Comparison of ENCODE assay signal across 12 cellular contexts in genomic region chr6:159043236-159043635, GRCh38. TPM values are rescaled to one million over a fixed set of nuclear protein-coding genes. Genes with fewer than 3 reads are reported as not detected.
DNase-seq lines count a peak whose midpoint lies in the region; ATAC-seq lines count a peak whose summit lies in the region.
"Had no signal": no experiment of that assay in that cellular context is flagged by ENCODE, and none has a peak within 500 bp of the region (broad histone marks: within the 10 kb centered on the region; RNA-seq: fewer than 3 reads in every experiment).

No MANE protein-coding gene starts in this region.

- peaks cover 28% of the 10 kb centered on the region for H3K36me3 ChIP-seq in Karpas-422 (ENCODE audit: insufficient read depth, low read length)
- H3K36me3 ChIP-seq: thyroid gland had no signal

- H3K27ac ChIP-seq in Karpas-422 (ENCODE audit: low read length), result peak overlapping the region; percentile 40
- H3K27ac ChIP-seq: thyroid gland had no signal

- no peaks in the 10 kb centered on the region for H3K79me2 ChIP-seq in Karpas-422 (ENCODE audit: low read length)

- H3K9me3 Mint-ChIP-seq in activated naive CD8-positive, alpha-beta T cell (ENCODE audit: low read depth), result no peaks in the 10 kb centered on the region
- H3K9me3 Mint-ChIP-seq in naive thymus-derived CD8-positive, alpha-beta T cell, result no peaks in the 10 kb centered on the region

- H3K4me2 ChIP-seq in Karpas-422 (ENCODE audit: low read depth, low read length, poor library complexity, severe bottlenecking), result peak overlapping the region; percentile 91

- H3K9ac ChIP-seq in Karpas-422 (ENCODE audit: low read length), result peak overlapping the region; percentile 71

- H3K4me1 ChIP-seq in Karpas-422 (ENCODE audit: low read length), result peaks cover 71% of the 10 kb centered on the region

- no peaks in the 10 kb centered on the region for H3K9me3 ChIP-seq in Karpas-422 (ENCODE audit: low read length)
- H3K9me3 ChIP-seq: thyroid gland had no signal

- peak overlapping the region; percentile 76 for H3K4me3 ChIP-seq in Karpas-422 (ENCODE audit: low read length)
- H3K4me3 ChIP-seq: thyroid gland had no signal

- H3K4me3 Mint-ChIP-seq in activated naive CD8-positive, alpha-beta T cell, result peak overlapping the region; percentile 97
- H3K4me3 Mint-ChIP-seq in naive thymus-derived CD8-positive, alpha-beta T cell, result peak overlapping the region; percentile 92 to 100 (median 98)

- H2AFZ ChIP-seq in Karpas-422 (ENCODE audit: low read length), result no peak overlapping the region

- peak overlapping the region; percentile 98 for H3K27ac Mint-ChIP-seq in activated naive CD8-positive, alpha-beta T cell
- peak overlapping the region; percentile 90 to 100 (median 98) for H3K27ac Mint-ChIP-seq in naive thymus-derived CD8-positive, alpha-beta T cell

- H3K36me3 Mint-ChIP-seq in activated naive CD8-positive, alpha-beta T cell, result peaks cover 48% of the 10 kb centered on the region
- H3K36me3 Mint-ChIP-seq in naive thymus-derived CD8-positive, alpha-beta T cell, result peaks cover 17 to 61% (median 54%) of the 10 kb centered on the region in 3 donors

- DNase-seq in NCI-H187 treated with DMSO at 0.1 percent for 48 hours (lab: John Stamatoyannopoulos, UW) (peak; percentile 1), NCI-H187 (lab: John Stamatoyannopoulos, UW) (no peak), Karpas-422 (no peak), DMS114 treated with DMSO at 0.1 percent for 48 hours (lab: John Stamatoyannopoulos, UW; ENCODE audit: unreplicated experiment) (no peak), NCI-H2081 (lab: John Stamatoyannopoulos, UW) (no peak)
- DNase-seq in naive thymus-derived CD8-positive, alpha-beta T cell, result peak in 7 of 10 donors; percentile 33 to 79 (median 65)
- DNase-seq: NCI-H2081 treated with DMSO at 0.1 percent for 48 hours had no signal

- peaks cover 52% of the 10 kb centered on the region for H3K4me1 Mint-ChIP-seq in activated naive CD8-positive, alpha-beta T cell (ENCODE audit: low read depth)
- peaks cover 32 to 71% (median 68%) of the 10 kb centered on the region in 4 donors for H3K4me1 Mint-ChIP-seq in naive thymus-derived CD8-positive, alpha-beta T cell

- H4K20me1 ChIP-seq in Karpas-422 (ENCODE audit: insufficient read depth, low read depth, low read length), result no peaks in the 10 kb centered on the region

- POLR2A ChIA-PET in naive thymus-derived CD8-positive, alpha-beta T cell (lab: Charles Lee), result interaction anchor here (0.6 to 7.9 kb wide), 12 partner anchors 18 to 131 kb away, joined by 3 to 183 read pairs (median 8); no protein-coding TSS in a partner anchor

- H3K27me3 ChIP-seq in Karpas-422 (ENCODE audit: low read length), result no peaks in the 10 kb centered on the region
- H3K27me3 ChIP-seq: thyroid gland had no signal

- peak; percentile 38 to 43 for ATAC-seq in naive thymus-derived CD8-positive, alpha-beta T cell
- ATAC-seq in GM21360 (IDR thresholded peaks at IDR 0.05; ENCODE audit: unreplicated experiment), result no peak

- no peaks in the 10 kb centered on the region for H3K9me2 ChIP-seq in Karpas-422 (replicated peaks; ENCODE audit: insufficient read depth, low read length)

- H3K27me3 Mint-ChIP-seq in activated naive CD8-positive, alpha-beta T cell, result no peaks in the 10 kb centered on the region
- H3K27me3 Mint-ChIP-seq in naive thymus-derived CD8-positive, alpha-beta T cell, result no peaks in the 10 kb centered on the region

RNA-seq across cellular contexts. Expression of gene TAGAP, which starts 1.6 kb away (rescaled TPM):
- total RNA-seq in Karpas-422 (2014; rRNA removed; shearing (Covaris generic); ENCODE audit: low replicate concordance), result 16.2 and 16.5 TPM in 2 replicates
- total RNA-seq in naive thymus-derived CD8-positive, alpha-beta T cell, result 10 to 100 TPM; 54.5 to 56.9 TPM
- 100 to 1,000 TPM in 1 of 3 donors, 10 to 100 TPM in 2; 97.4 to 111 (median 98.2) TPM for polyA plus RNA-seq in naive thymus-derived CD8-positive, alpha-beta T cell
- total RNA-seq: A172 had no signal
- polyA plus RNA-seq: neural cell had no signal

RNA-seq across cellular contexts. Expression of gene RSPH3, which starts 43.2 kb away (rescaled TPM):
- total RNA-seq in Karpas-422 (2014; rRNA removed; shearing (Covaris generic); ENCODE audit: low replicate concordance), result 2.1 and 3.3 TPM in 2 replicates
- 1 to 10 TPM; 1.9 TPM for total RNA-seq in naive thymus-derived CD8-positive, alpha-beta T cell
- 1 to 10 TPM; 1.3 to 2.0 (median 1.8) TPM for polyA plus RNA-seq in naive thymus-derived CD8-positive, alpha-beta T cell

Comparison
In these comparisons a context has a peak if more than half of its experiments do, and no peak if none do; other contexts are left out.
1. DNase-seq: peak in NCI-H187 treated with DMSO at 0.1 percent for 48 hours (single experiment) and naive thymus-derived CD8-positive, alpha-beta T cell (7 of 10); none in NCI-H187 (0 of 2), Karpas-422 (single experiment), DMS114 treated with DMSO at 0.1 percent for 48 hours (single experiment) and NCI-H2081 (0 of 2).